ENCODE assay signal across 36 cellular contexts in genomic region chr9:130864541-130864940, GRCh38. TPM values are rescaled to one million over a fixed set of nuclear protein-coding genes. Genes with fewer than 3 reads are reported as not detected.
"Had no signal": no experiment of that assay in that cellular context is flagged by ENCODE, and none has a peak within 500 bp of the region (broad histone marks: within the 10 kb centered on the region; RNA-seq: fewer than 3 reads in every experiment).

No MANE protein-coding gene starts in this region.

- H3K4me3 Mint-ChIP-seq: central memory CD8-positive, alpha-beta T cell; immature natural killer cell; memory B cell; mesothelial cell of epicardium; naive B cell; nephron; stimulated activated naive CD8-positive, alpha-beta T cell treated with anti-CD3 and anti-CD28 coated beads, Interleukin-15, amount 100 ng/mL, for 72 hours had no signal

- ATAC-seq: left ventricle myocardium superior; mucosa of descending colon; stimulated activated naive CD8-positive, alpha-beta T cell treated with anti-CD3 and anti-CD28 coated beads, Interleukin-15, amount 100 ng/mL, for 72 hours had no signal

- H3K4me3 ChIP-seq: colonic mucosa, esophagus squamous epithelium, lung, mucosa of descending colon, right atrium auricular region, skin epidermis, thyroid gland, vagina had no signal

- H3K36me3 ChIP-seq: colonic mucosa had no signal

- DNase-seq: colonic mucosa; dermis blood vessel endothelial cell; effector memory CD4-positive, alpha-beta T cell; esophagus squamous epithelium; foreskin melanocyte; hypothalamus; immature natural killer cell; islet precursor cell; left ventricle myocardium superior; mucosa of descending colon; naive B cell; stimulated activated CD4-positive, alpha-beta T cell treated with anti-CD3 and anti-CD28 coated beads, Interleukin-15, amount 100 ng/mL, for 24 hours; stimulated activated CD4-positive, alpha-beta T cell treated with anti-CD3 and anti-CD28 coated beads, Interleukin-2, amount 100 ng/mL, for 48 hours; stimulated activated CD8-positive, alpha-beta memory T cell treated with anti-CD3 and anti-CD28 coated beads, Interleukin-4, amount 100 ng/mL, for 48 hours; stimulated activated naive CD4-positive, alpha-beta T cell; stimulated activated naive CD8-positive, alpha-beta T cell treated with anti-CD3 and anti-CD28 coated beads, Interleukin-15, amount 100 ng/mL, for 72 hours; thyroid gland; trophoblast cell had no signal

- H3K9me3 ChIP-seq: colonic mucosa, esophagus squamous epithelium, mucosa of descending colon, neutrophil, right atrium auricular region, thyroid gland, vagina had no signal

- H3K27me3 ChIP-seq: colonic mucosa, esophagus squamous epithelium, neutrophil, right atrium auricular region, thyroid gland, vagina had no signal

- H3K9me3 Mint-ChIP-seq: central memory CD8-positive, alpha-beta T cell; immature natural killer cell; memory B cell; mesothelial cell of epicardium; naive B cell; nephron; stimulated activated naive CD8-positive, alpha-beta T cell treated with anti-CD3 and anti-CD28 coated beads, Interleukin-15, amount 100 ng/mL, for 72 hours had no signal

- H3K36me3 Mint-ChIP-seq: naive B cell had no signal

- H3K27ac Mint-ChIP-seq: memory B cell; mesothelial cell of epicardium; naive B cell; progenitor cell of endocrine pancreas; stimulated activated naive CD8-positive, alpha-beta T cell treated with anti-CD3 and anti-CD28 coated beads, Interleukin-15, amount 100 ng/mL, for 72 hours had no signal

- H3K27ac ChIP-seq: colonic mucosa, esophagus squamous epithelium, neutrophil, parathyroid adenoma, right atrium auricular region, skin epidermis, thyroid gland, vagina had no signal

- H3K27me3 Mint-ChIP-seq: central memory CD8-positive, alpha-beta T cell; memory B cell; naive B cell; progenitor cell of endocrine pancreas; stimulated activated naive CD8-positive, alpha-beta T cell treated with anti-CD3 and anti-CD28 coated beads, Interleukin-15, amount 100 ng/mL, for 72 hours had no signal

- H3K4me1 ChIP-seq: colonic mucosa, parathyroid adenoma had no signal

RNA-seq across cellular contexts. Expression of gene QRFP, which starts 32.1 kb away (rescaled TPM):
- total RNA-seq: chondrocyte, dermis blood vessel endothelial cell, endothelial cell of umbilical vein, epithelial cell of proximal tubule, left ventricle myocardium superior, lung, mesothelial cell of epicardium, omental fat pad, progenitor cell of endocrine pancreas, right atrium auricular region, subcutaneous adipose tissue, temporal lobe, thyroid gland, ureter, vagina had no signal
- polyA plus RNA-seq: endothelial cell of umbilical vein, immature natural killer cell had no signal
